In the genomic region with DNA sequence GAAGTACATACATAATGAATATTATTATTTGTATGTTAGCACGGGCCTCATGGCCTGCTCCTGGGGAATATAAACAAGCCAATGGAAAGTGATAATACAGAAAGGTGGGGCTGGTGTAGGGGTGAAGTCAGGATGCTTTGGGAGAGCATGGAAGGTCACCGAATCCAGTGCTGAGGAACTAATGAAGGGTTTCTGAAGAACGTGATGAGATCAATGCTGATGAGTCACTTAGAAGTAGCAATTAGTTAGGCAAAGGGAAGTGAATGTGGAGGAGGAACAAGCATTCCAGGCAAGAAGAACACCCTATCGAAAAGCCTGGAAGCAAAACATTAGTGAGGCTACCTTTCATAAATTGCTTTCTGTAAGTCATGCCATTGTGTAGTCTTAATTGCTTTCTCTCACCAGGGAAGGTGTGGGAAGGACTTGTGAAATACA, we compare ENCODE assay signal across 1 cellular context.
TF ChIP-seq lines count a peak whose summit lies in the region.

No MANE protein-coding gene starts in this region.

TF ChIP-seq in K562, 482 proteins besides CTCF, POLR2A, EP300 and RAD21 (continued from another document and continues in another):
- TF ChIP-seq ZHX1 (conservative IDR thresholded peaks at IDR 0.05; ENCODE audit: low read length) (no peak), PTTG1 (tag; IDR thresholded peaks at IDR 0.05; ENCODE audit: low read depth) (no peak), POLR2H (tag; IDR thresholded peaks at IDR 0.05; ENCODE audit: low read depth) (peak; percentile 64; the same call in 1 of the 2 replicates), ZNF280A (IDR thresholded peaks at IDR 0.05; ENCODE audit: low read depth, partially characterized antibody) (no peak), CREBBP (IDR thresholded peaks at IDR 0.05; ENCODE audit: low read depth, low read length) (no peak), FOXK2 (conservative IDR thresholded peaks at IDR 0.05 in 1 of 2, IDR thresholded peaks at IDR 0.05 in 1 of 2; ENCODE audit: low read depth in 2 of 2) (peak; percentile 36 to 78; a peak in 2 of 4 replicates), HIVEP1 (CRISPR knock-in tag; IDR thresholded peaks at IDR 0.05) (no peak), ESRRA (IDR thresholded peaks at IDR 0.05; ENCODE audit: borderline replicate concordance, low read depth) (peak; percentile 38; the same call in 1 of the 2 replicates), HDAC2 (IDR thresholded peaks at IDR 0.05) (no peak), ZNF197 (CRISPR knock-in tag; IDR thresholded peaks at IDR 0.05; ENCODE audit: low read depth) (no peak), CREM (IDR thresholded peaks at IDR 0.05; ENCODE audit: low read depth) (0 out of 2 replicates have a peak, but pooled peaks have one; percentile 15), ZNF398 (CRISPR knock-in tag; IDR thresholded peaks at IDR 0.05) (no peak), ZFX (CRISPR knock-in tag; IDR thresholded peaks at IDR 0.05) (peak; percentile 47; the same call in 1 of the 2 replicates), RBM15 (IDR thresholded peaks at IDR 0.05; ENCODE audit: insufficient read depth, low read length) (no peak), ZNF583 (CRISPR knock-in tag; IDR thresholded peaks at IDR 0.05) (no peak), NR2C1 (IDR thresholded peaks at IDR 0.05) (peak; percentile 11; the same call in 1 of the 2 replicates), NR2C1 (tag; IDR thresholded peaks at IDR 0.05) (no peak), SP1 (CRISPR knock-in tag; IDR thresholded peaks at IDR 0.05) (peak; percentile 34), PHF21A (IDR thresholded peaks at IDR 0.05; ENCODE audit: borderline replicate concordance, low read depth) (no peak), PRPF4 (IDR thresholded peaks at IDR 0.05; ENCODE audit: insufficient read depth, low read depth, low read length, poor library complexity, severe bottlenecking) (no peak), SMARCA4 (IDR thresholded peaks at IDR 0.05) (peak; percentile 26; the same call in 1 of the 2 replicates), ZC3H4 (CRISPR knock-in tag; IDR thresholded peaks at IDR 0.05; ENCODE audit: borderline replicate concordance) (peak; percentile 83; the same call in 1 of the 2 replicates), BACH1 (tag; IDR thresholded peaks at IDR 0.05) (no peak), ARID1B (IDR thresholded peaks at IDR 0.05) (peak; percentile 52; the same call in 1 of the 2 replicates), JUND (IDR thresholded peaks at IDR 0.05; ENCODE audit: borderline replicate concordance, low read depth, low read length) (peak; percentile 86), JUND (tag; IDR thresholded peaks at IDR 0.05; ENCODE audit: borderline replicate concordance, low read depth, low read length) (peak; percentile 67; the same call in 1 of the 3 replicates), FOS (IDR thresholded peaks at IDR 0.05; ENCODE audit: extremely low read depth, insufficient read length) (peak; percentile 16), BRD9 (IDR thresholded peaks at IDR 0.05; ENCODE audit: low read depth, partially characterized antibody) (no peak), NFE2 (IDR thresholded peaks at IDR 0.05; ENCODE audit: low read depth) (peak; percentile 34)
- TF ChIP-seq, protein P1, sequence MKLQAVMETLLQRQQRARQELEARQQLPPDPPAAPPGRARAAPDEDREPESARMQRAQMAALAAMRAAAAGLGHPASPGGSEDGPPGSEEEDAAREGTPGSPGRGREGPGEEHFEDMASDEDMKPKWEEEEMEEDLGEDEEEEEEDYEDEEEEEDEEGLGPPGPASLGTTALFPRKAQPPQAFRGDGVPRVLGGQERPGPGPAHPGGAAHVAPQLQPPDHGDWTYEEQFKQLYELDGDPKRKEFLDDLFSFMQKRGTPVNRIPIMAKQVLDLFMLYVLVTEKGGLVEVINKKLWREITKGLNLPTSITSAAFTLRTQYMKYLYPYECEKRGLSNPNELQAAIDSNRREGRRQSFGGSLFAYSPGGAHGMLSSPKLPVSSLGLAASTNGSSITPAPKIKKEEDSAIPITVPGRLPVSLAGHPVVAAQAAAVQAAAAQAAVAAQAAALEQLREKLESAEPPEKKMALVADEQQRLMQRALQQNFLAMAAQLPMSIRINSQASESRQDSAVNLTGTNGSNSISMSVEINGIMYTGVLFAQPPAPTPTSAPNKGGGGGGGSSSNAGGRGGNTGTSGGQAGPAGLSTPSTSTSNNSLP (IDR thresholded peaks at IDR 0.05; ENCODE audit: borderline replicate concordance, low read depth, low read length) = no peak
- TF ChIP-seq, protein P2, sequence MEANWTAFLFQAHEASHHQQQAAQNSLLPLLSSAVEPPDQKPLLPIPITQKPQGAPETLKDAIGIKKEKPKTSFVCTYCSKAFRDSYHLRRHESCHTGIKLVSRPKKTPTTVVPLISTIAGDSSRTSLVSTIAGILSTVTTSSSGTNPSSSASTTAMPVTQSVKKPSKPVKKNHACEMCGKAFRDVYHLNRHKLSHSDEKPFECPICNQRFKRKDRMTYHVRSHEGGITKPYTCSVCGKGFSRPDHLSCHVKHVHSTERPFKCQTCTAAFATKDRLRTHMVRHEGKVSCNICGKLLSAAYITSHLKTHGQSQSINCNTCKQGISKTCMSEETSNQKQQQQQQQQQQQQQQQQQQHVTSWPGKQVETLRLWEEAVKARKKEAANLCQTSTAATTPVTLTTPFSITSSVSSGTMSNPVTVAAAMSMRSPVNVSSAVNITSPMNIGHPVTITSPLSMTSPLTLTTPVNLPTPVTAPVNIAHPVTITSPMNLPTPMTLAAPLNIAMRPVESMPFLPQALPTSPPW (CRISPR knock-in tag; IDR thresholded peaks at IDR 0.05) = 0 out of 2 replicates have a peak, but pooled peaks have one; percentile 7
- TF ChIP-seq, protein P3, sequence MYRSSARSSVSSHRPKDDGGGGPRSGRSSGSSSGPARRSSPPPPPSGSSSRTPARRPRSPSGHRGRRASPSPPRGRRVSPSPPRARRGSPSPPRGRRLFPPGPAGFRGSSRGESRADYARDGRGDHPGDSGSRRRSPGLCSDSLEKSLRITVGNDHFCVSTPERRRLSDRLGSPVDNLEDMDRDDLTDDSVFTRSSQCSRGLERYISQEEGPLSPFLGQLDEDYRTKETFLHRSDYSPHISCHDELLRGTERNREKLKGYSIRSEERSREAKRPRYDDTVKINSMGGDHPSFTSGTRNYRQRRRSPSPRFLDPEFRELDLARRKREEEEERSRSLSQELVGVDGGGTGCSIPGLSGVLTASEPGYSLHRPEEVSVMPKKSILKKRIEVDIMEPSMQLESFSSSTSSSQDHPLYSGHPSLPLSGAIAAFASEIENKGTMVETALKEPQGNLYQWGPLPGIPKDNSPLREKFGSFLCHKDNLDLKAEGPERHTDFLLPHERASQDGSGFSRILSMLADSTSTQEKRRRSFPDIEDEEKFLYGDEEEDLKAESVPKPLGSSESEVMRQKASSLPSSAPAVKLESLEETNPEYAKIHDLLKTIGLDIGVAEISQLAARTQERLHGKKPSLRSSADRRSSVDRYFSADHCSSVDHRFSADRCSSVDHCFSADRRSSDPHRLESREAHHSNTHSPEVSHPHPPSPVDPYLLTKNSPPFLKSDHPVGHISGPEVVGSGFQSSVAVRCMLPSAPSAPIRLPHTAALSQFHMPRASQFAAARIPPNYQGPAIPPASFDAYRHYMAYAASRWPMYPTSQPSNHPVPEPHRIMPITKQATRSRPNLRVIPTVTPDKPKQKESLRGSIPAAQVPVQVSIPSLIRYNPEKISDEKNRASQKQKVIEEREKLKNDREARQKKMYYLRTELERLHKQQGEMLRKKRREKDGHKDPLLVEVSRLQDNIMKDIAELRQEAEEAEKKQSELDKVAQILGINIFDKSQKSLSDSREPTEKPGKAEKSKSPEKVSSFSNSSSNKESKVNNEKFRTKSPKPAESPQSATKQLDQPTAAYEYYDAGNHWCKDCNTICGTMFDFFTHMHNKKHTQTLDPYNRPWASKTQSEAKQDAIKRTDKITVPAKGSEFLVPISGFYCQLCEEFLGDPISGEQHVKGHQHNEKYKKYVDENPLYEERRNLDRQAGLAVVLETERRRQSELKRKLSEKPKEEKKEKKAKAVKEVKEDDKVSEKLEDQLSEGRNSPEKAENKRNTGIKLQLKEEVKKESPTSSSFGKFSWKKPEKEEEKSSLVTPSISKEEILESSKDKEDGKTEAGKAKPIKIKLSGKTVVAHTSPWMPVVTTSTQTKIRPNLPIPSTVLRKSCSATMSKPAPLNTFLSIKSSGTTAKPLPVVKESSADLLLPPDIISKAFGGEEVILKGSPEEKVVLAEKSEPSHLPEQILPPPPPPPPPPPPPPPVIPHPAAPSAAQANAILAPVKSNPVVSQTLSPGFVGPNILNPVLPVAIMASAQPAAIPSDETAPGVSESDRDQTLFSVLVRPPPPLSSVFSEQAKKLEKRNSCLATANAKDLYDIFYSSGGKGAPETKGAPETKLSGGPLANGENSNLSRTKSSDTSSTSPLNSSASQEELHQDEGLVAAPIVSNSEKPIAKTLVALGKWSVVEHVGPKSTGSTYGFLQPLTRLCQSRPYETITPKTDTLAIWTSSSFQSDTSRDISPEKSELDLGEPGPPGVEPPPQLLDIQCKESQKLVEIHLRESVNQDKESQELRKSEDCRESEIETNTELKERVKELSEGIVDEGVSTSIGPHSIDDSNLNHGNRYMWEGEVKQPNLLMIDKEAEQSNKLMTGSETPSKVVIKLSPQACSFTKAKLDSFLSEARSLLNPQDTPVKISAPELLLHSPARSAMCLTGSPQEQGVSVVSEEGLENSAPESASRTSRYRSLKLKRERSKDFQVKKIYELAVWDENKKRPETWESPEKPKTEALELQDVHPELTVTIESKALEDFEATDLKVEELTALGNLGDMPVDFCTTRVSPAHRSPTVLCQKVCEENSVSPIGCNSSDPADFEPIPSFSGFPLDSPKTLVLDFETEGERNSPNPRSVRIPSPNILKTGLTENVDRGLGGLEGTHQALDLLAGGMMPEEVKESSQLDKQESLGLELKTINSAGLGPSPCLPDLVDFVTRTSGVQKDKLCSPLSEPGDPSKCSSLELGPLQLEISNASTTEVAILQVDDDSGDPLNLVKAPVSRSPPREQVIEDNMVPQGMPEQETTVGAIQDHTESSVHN (IDR thresholded peaks at IDR 0.05; ENCODE audit: borderline replicate concordance in 1 of 2, low read depth in 1 of 2) = no peak
- TF ChIP-seq, protein P4, sequence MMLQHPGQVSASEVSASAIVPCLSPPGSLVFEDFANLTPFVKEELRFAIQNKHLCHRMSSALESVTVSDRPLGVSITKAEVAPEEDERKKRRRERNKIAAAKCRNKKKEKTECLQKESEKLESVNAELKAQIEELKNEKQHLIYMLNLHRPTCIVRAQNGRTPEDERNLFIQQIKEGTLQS (IDR thresholded peaks at IDR 0.05) = peak; percentile 81
- TF ChIP-seq, protein P4 (CRISPR knock-in tag; conservative IDR thresholded peaks at IDR 0.05) = 0 out of 2 replicates have a peak, but pooled peaks have one; percentile 9
